Comparison of ENCODE assay signal across 8 cellular contexts in genomic region chr17:2400474-2400866, GRCh38. TPM values are rescaled to one million over a fixed set of nuclear protein-coding genes. Genes with fewer than 3 reads are reported as not detected.
DNase-seq lines count a peak whose midpoint lies in the region; ATAC-seq and TF ChIP-seq lines count a peak whose summit lies in the region.

No MANE protein-coding gene starts in this region.

- CTCF ChIA-PET in activated CD8-positive, alpha-beta T cell treated with anti-CD3 and anti-CD28 coated beads for 36 hours (lab: Charles Lee), result interaction anchor here (3.1 to 7.8 kb wide), 3 partner anchors 16 to 18 kb away, joined by 15 to 71 read pairs (median 46); no protein-coding TSS in a partner anchor

- ATAC-seq in activated CD8-positive, alpha-beta T cell treated with anti-CD3 and anti-CD28 coated beads for 36 hours, result peak; percentile 3
- no peak for ATAC-seq in effector memory CD8-positive, alpha-beta T cell (replicated peaks)
- no peak for ATAC-seq in GM21367 (IDR thresholded peaks at IDR 0.05; ENCODE audit: unreplicated experiment)
- no peak for ATAC-seq in HG03460 (IDR thresholded peaks at IDR 0.05; ENCODE audit: unreplicated experiment)

- no peaks in the 10 kb centered on the region for H3K9me3 ChIP-seq in mucosa of stomach (ENCODE audit: control insufficient read depth, low read length)
- no peaks in the 10 kb centered on the region for H3K9me3 ChIP-seq in suprapubic skin

- H3K9ac ChIP-seq in mucosa of stomach (ENCODE audit: low read length), result peak overlapping the region; percentile 99

- H3K36me3 Mint-ChIP-seq in activated CD8-positive, alpha-beta T cell treated with anti-CD3 and anti-CD28 coated beads for 36 hours (ENCODE audit: low read depth), result no peaks in the 10 kb centered on the region
- H3K36me3 Mint-ChIP-seq in effector memory CD8-positive, alpha-beta T cell (ENCODE audit: insufficient read depth), result peaks cover 55% of the 10 kb centered on the region

- no peaks in the 10 kb centered on the region for H3K27me3 ChIP-seq in mucosa of stomach (ENCODE audit: control insufficient read depth, insufficient read depth, low read length)
- no peaks in the 10 kb centered on the region for H3K27me3 ChIP-seq in suprapubic skin

- TF ChIP-seq CTCF in GM10266 (IDR thresholded peaks at IDR 0.05; ENCODE audit: control insufficient read depth, insufficient read depth, low read depth, missing control alignments) (no peak), suprapubic skin (IDR thresholded peaks at IDR 0.05) (no peak)
- no peak for TF ChIP-seq CTCF in activated CD8-positive, alpha-beta T cell treated with anti-CD3 and anti-CD28 coated beads for 36 hours (IDR thresholded peaks at IDR 0.05)

- no peaks in the 10 kb centered on the region for H3K36me3 ChIP-seq in mucosa of stomach (ENCODE audit: control insufficient read depth, insufficient read depth, low read length)
- H3K36me3 ChIP-seq in suprapubic skin, result no peaks in the 10 kb centered on the region

- H3K4me3 ChIP-seq in mucosa of stomach (ENCODE audit: low read length), result peak overlapping the region; percentile 99
- H3K4me3 ChIP-seq in suprapubic skin, result peak overlapping the region; percentile 91

- H3K27me3 Mint-ChIP-seq in activated CD8-positive, alpha-beta T cell treated with anti-CD3 and anti-CD28 coated beads for 36 hours, result no peaks in the 10 kb centered on the region
- no peaks in the 10 kb centered on the region for H3K27me3 Mint-ChIP-seq in effector memory CD8-positive, alpha-beta T cell

- peak overlapping the region; percentile 99 for H3K27ac ChIP-seq in suprapubic skin

- 0% methylated on average over 22 of the region's 43 CpGs for WGBS in suprapubic skin

- intact Hi-C loops in activated CD8-positive, alpha-beta T cell treated with anti-CD3 and anti-CD28 coated beads for 36 hours (cut with micrococcal nuclease), result no loop called here

- peaks cover 45% of the 10 kb centered on the region for H3K4me1 Mint-ChIP-seq in activated CD8-positive, alpha-beta T cell treated with anti-CD3 and anti-CD28 coated beads for 36 hours (ENCODE audit: low read depth)
- peaks cover 39 to 41% of the 10 kb centered on the region in 2 donors for H3K4me1 Mint-ChIP-seq in effector memory CD8-positive, alpha-beta T cell (ENCODE audit: low read depth in 2 of 2)

- H3K27ac Mint-ChIP-seq in activated CD8-positive, alpha-beta T cell treated with anti-CD3 and anti-CD28 coated beads for 36 hours, result peak overlapping the region; percentile 95
- peak overlapping the region; percentile 97 to 99 for H3K27ac Mint-ChIP-seq in effector memory CD8-positive, alpha-beta T cell

- DNase-seq in GM10266 (ENCODE audit: extremely low spot score) (peak; percentile 65), NCI-H1930 (lab: John Stamatoyannopoulos, UW) (peak; percentile 21 to 57), suprapubic skin (ENCODE audit: low spot score in 2 of 2) (peak in 1 of 2 donors; percentile 83)
- DNase-seq in activated CD8-positive, alpha-beta T cell treated with anti-CD3 and anti-CD28 coated beads for 36 hours, result peak; percentile 83
- DNase-seq in effector memory CD8-positive, alpha-beta T cell, result peak; percentile 43 to 57 (median 54)

- no peak for TF ChIP-seq EP300 in suprapubic skin (IDR thresholded peaks at IDR 0.05)

- peaks cover 71% of the 10 kb centered on the region for H3K4me1 ChIP-seq in mucosa of stomach (ENCODE audit: control insufficient read depth, insufficient read depth, low read length)
- peaks cover 73% of the 10 kb centered on the region for H3K4me1 ChIP-seq in suprapubic skin

- peak overlapping the region; percentile 97 for H3K4me3 Mint-ChIP-seq in activated CD8-positive, alpha-beta T cell treated with anti-CD3 and anti-CD28 coated beads for 36 hours
- peak overlapping the region; percentile 90 to 98 for H3K4me3 Mint-ChIP-seq in effector memory CD8-positive, alpha-beta T cell

- no peaks in the 10 kb centered on the region for H3K9me3 Mint-ChIP-seq in activated CD8-positive, alpha-beta T cell treated with anti-CD3 and anti-CD28 coated beads for 36 hours
- no peaks in the 10 kb centered on the region for H3K9me3 Mint-ChIP-seq in effector memory CD8-positive, alpha-beta T cell

- TF ChIP-seq POLR2A in suprapubic skin (IDR thresholded peaks at IDR 0.05), result no peak

- POLR2A ChIA-PET in activated CD8-positive, alpha-beta T cell treated with anti-CD3 and anti-CD28 coated beads for 36 hours (lab: Charles Lee), result interaction anchor here (0.7 to 6.8 kb wide), 7 partner anchors 9 to 185 kb away, joined by 3 to 61 read pairs (median 5); partner anchors contain the start of genes METTL16 and TSR1

RNA-seq across cellular contexts. Expression of gene MNT, which starts 0.4 kb away (rescaled TPM):
- total RNA-seq in activated CD8-positive, alpha-beta T cell treated with anti-CD3 and anti-CD28 coated beads for 36 hours, result 10 to 100 TPM; 21.6 to 23.1 TPM
- total RNA-seq in suprapubic skin, result 10 to 100 TPM; 20.9 to 50.0 (median 44.1) TPM
